ENCODE assay signal across 8 cellular contexts in genomic region chr17:30363715-30364202, GRCh38. TPM values are rescaled to one million over a fixed set of nuclear protein-coding genes. Genes with fewer than 3 reads are reported as not detected.
A peak's percentile ranks its signal among the peaks of the same experiment; 100 is the strongest.
DNase-seq lines count a peak whose midpoint lies in the region; ATAC-seq and TF ChIP-seq lines count a peak whose summit lies in the region.

No MANE protein-coding gene starts in this region.

- no peak overlapping the region for H3K4me3 ChIP-seq in NB4 (ENCODE audit: low read depth, low read length)

- TF ChIP-seq CTCF in GM10266 (IDR thresholded peaks at IDR 0.05; ENCODE audit: control insufficient read depth, insufficient read depth, low read depth, missing control alignments) (no peak), NB4 (IDR thresholded peaks at IDR 0.05; ENCODE audit: low read depth, low read length) (no peak), WTC11 (IDR thresholded peaks at IDR 0.05) (no peak)

- peak; percentile 80 for ATAC-seq in HG02588 (IDR thresholded peaks at IDR 0.05; ENCODE audit: unreplicated experiment)
- peak; percentile 49 for ATAC-seq in left lobe of liver
- no peak for ATAC-seq in WTC11

- peak; percentile 50 for DNase-seq in GM10266 (ENCODE audit: extremely low spot score)
- peak; percentile 97 for DNase-seq in NB4 (ENCODE audit: low read depth)
- DNase-seq in activated T-cell treated with anti-CD3 and anti-CD28 coated beads for 48 hours (ENCODE audit: low read depth), result peak; percentile 74
- DNase-seq in left lobe of liver (ENCODE audit: low spot score), result no peak
- no peak for DNase-seq in WTC11 (ENCODE audit: low spot score)
- no peak for DNase-seq in NCI-H526 treated with DMSO at 0.1 percent for 48 hours (lab: John Stamatoyannopoulos, UW)

- H3K9me3 Mint-ChIP-seq in stimulated activated naive CD8-positive, alpha-beta T cell treated with anti-CD3 and anti-CD28 coated beads, Interleukin-15, Interleukin-2, amounts not matched to agents 100 ng/mL and 50 ng/mL, for 24 hours, result peaks cover 12% of the 10 kb centered on the region
- H3K9me3 Mint-ChIP-seq in WTC11, result peaks cover 14% of the 10 kb centered on the region

- CTCF ChIA-PET in WTC11 (lab: Charles Lee), result no interaction called here

- POLR2A ChIA-PET in WTC11 (lab: Charles Lee), result no interaction called here

- peak overlapping the region; percentile 58 for H3K4me3 Mint-ChIP-seq in stimulated activated naive CD8-positive, alpha-beta T cell treated with anti-CD3 and anti-CD28 coated beads, Interleukin-15, Interleukin-2, amounts not matched to agents 100 ng/mL and 50 ng/mL, for 24 hours
- no peak overlapping the region for H3K4me3 Mint-ChIP-seq in WTC11

- H3K27ac Mint-ChIP-seq in stimulated activated naive CD8-positive, alpha-beta T cell treated with anti-CD3 and anti-CD28 coated beads, Interleukin-15, Interleukin-2, amounts not matched to agents 100 ng/mL and 50 ng/mL, for 24 hours, result peak overlapping the region; percentile 92
- H3K27ac Mint-ChIP-seq in WTC11, result no peak overlapping the region

- no peak for TF ChIP-seq POLR2A in NB4 (IDR thresholded peaks at IDR 0.05; ENCODE audit: extremely low read depth, insufficient read length)

- H3K27me3 Mint-ChIP-seq in stimulated activated naive CD8-positive, alpha-beta T cell treated with anti-CD3 and anti-CD28 coated beads, Interleukin-15, Interleukin-2, amounts not matched to agents 100 ng/mL and 50 ng/mL, for 24 hours, result no peaks in the 10 kb centered on the region
- no peaks in the 10 kb centered on the region; the same call in 1 of the 2 replicates for H3K27me3 Mint-ChIP-seq in WTC11 (ENCODE audit: low read depth)

- H3K36me3 Mint-ChIP-seq in stimulated activated naive CD8-positive, alpha-beta T cell treated with anti-CD3 and anti-CD28 coated beads, Interleukin-15, Interleukin-2, amounts not matched to agents 100 ng/mL and 50 ng/mL, for 24 hours (ENCODE audit: low read depth), result peaks cover 4% of the 10 kb centered on the region
- peaks cover 3% of the 10 kb centered on the region for H3K36me3 Mint-ChIP-seq in WTC11

- H3K4me1 Mint-ChIP-seq in stimulated activated naive CD8-positive, alpha-beta T cell treated with anti-CD3 and anti-CD28 coated beads, Interleukin-15, Interleukin-2, amounts not matched to agents 100 ng/mL and 50 ng/mL, for 24 hours (ENCODE audit: low read depth), result peaks cover 44% of the 10 kb centered on the region
- H3K4me1 Mint-ChIP-seq in WTC11, result peaks cover 5% of the 10 kb centered on the region

TF ChIP-seq in WTC11, 78 proteins besides CTCF, POLR2A, EP300 and RAD21:
- no peak for TF ChIP-seq ZSCAN18 (CRISPR knock-in tag; IDR thresholded peaks at IDR 0.05)
- TF ChIP-seq TP53 (CRISPR knock-in tag; IDR thresholded peaks at IDR 0.05), result no peak

RNA-seq across cellular contexts. Expression of gene CPD, which starts 15.0 kb away (rescaled TPM):
- total RNA-seq in left lobe of liver (33.8 TPM), WTC11 (2021) (36.1 to 43.0 TPM (median 40.1 TPM) in 3 replicates)

RNA-seq across cellular contexts. Expression of gene TMIGD1, which starts 29.9 kb away (rescaled TPM):
- total RNA-seq in left lobe of liver (not detected), WTC11 (2021) (not detected in 3 replicates)

Comparison
In these comparisons a context has a peak if more than half of its experiments do, and no peak if none do; other contexts are left out.
1. DNase-seq: peak in GM10266 (single experiment), NB4 (single experiment) and activated T-cell treated with anti-CD3 and anti-CD28 coated beads for 48 hours (single experiment); none in left lobe of liver (single experiment), WTC11 (single experiment) and NCI-H526 treated with DMSO at 0.1 percent for 48 hours (single experiment).